1 cellular context compared by ENCODE assay signal in genomic region chr20:57435498-57436222, GRCh38.
TF ChIP-seq lines count a peak whose summit lies in the region.

No MANE protein-coding gene starts in this region.

TF ChIP-seq in HepG2, 621 proteins besides CTCF, POLR2A, EP300 and RAD21 (continued from another document and continues in another):
- TF ChIP-seq, protein P1, sequence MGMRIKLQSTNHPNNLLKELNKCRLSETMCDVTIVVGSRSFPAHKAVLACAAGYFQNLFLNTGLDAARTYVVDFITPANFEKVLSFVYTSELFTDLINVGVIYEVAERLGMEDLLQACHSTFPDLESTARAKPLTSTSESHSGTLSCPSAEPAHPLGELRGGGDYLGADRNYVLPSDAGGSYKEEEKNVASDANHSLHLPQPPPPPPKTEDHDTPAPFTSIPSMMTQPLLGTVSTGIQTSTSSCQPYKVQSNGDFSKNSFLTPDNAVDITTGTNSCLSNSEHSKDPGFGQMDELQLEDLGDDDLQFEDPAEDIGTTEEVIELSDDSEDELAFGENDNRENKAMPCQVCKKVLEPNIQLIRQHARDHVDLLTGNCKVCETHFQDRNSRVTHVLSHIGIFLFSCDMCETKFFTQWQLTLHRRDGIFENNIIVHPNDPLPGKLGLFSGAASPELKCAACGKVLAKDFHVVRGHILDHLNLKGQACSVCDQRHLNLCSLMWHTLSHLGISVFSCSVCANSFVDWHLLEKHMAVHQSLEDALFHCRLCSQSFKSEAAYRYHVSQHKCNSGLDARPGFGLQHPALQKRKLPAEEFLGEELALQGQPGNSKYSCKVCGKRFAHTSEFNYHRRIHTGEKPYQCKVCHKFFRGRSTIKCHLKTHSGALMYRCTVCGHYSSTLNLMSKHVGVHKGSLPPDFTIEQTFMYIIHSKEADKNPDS (CRISPR knock-in tag; IDR thresholded peaks at IDR 0.05) = no peak
- TF ChIP-seq THAP11 (CRISPR knock-in tag; IDR thresholded peaks at IDR 0.05) = peak; percentile 59; the same call in 1 of the 2 replicates
- TF ChIP-seq RBM22 (optimal IDR thresholded peaks at IDR 0.05; ENCODE audit: low read length) = no peak
- TF ChIP-seq, protein P2, sequence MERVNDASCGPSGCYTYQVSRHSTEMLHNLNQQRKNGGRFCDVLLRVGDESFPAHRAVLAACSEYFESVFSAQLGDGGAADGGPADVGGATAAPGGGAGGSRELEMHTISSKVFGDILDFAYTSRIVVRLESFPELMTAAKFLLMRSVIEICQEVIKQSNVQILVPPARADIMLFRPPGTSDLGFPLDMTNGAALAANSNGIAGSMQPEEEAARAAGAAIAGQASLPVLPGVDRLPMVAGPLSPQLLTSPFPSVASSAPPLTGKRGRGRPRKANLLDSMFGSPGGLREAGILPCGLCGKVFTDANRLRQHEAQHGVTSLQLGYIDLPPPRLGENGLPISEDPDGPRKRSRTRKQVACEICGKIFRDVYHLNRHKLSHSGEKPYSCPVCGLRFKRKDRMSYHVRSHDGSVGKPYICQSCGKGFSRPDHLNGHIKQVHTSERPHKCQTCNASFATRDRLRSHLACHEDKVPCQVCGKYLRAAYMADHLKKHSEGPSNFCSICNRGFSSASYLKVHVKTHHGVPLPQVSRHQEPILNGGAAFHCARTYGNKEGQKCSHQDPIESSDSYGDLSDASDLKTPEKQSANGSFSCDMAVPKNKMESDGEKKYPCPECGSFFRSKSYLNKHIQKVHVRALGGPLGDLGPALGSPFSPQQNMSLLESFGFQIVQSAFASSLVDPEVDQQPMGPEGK (CRISPR knock-in tag; IDR thresholded peaks at IDR 0.05) = peak; percentile 69
- TF ChIP-seq HIVEP1 (CRISPR knock-in tag; IDR thresholded peaks at IDR 0.05) = no peak
- TF ChIP-seq, protein P3, sequence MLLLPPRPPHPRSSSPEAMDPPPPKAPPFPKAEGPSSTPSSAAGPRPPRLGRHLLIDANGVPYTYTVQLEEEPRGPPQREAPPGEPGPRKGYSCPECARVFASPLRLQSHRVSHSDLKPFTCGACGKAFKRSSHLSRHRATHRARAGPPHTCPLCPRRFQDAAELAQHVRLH (CRISPR knock-in tag; IDR thresholded peaks at IDR 0.05; ENCODE audit: borderline replicate concordance, low read depth) = peak; percentile 31; the same call in 1 of the 2 replicates
- TF ChIP-seq POGK (CRISPR knock-in tag; conservative IDR thresholded peaks at IDR 0.05) = 0 out of 2 replicates have a peak, but pooled peaks have one; percentile 40
- TF ChIP-seq PRPF4 (IDR thresholded peaks at IDR 0.05; ENCODE audit: low read depth, low read length, poor library complexity, severe bottlenecking) = no peak
- TF ChIP-seq SP1 (IDR thresholded peaks at IDR 0.05) = no peak
- TF ChIP-seq SP1 (CRISPR knock-in tag; IDR thresholded peaks at IDR 0.05) = no peak; the same call in 1 of the 2 replicates
- TF ChIP-seq ZNF674 (CRISPR knock-in tag; IDR thresholded peaks at IDR 0.05; ENCODE audit: low read depth) = no peak
- peak; percentile 27; the same call in 1 of the 2 replicates for TF ChIP-seq ZBTB4 (CRISPR knock-in tag; IDR thresholded peaks at IDR 0.05; ENCODE audit: borderline replicate concordance)
- peak; percentile 41; the same call in 1 of the 2 replicates for TF ChIP-seq FOXP4 (CRISPR knock-in tag; IDR thresholded peaks at IDR 0.05)
- no peak for TF ChIP-seq ZNF232 (CRISPR knock-in tag; IDR thresholded peaks at IDR 0.05; ENCODE audit: borderline replicate concordance)
- TF ChIP-seq ZNF260 (CRISPR knock-in tag; IDR thresholded peaks at IDR 0.05; ENCODE audit: borderline replicate concordance, low read depth) = no peak
- no peak for TF ChIP-seq TAF15 (IDR thresholded peaks at IDR 0.05; ENCODE audit: low read depth, low read length, poor library complexity, severe bottlenecking)
- no peak; the same call in 1 of the 2 replicates for TF ChIP-seq KLF11 (CRISPR knock-in tag; IDR thresholded peaks at IDR 0.05)
- TF ChIP-seq MED1 (CRISPR knock-in tag; IDR thresholded peaks at IDR 0.05) = peak; percentile 54; the same call in 1 of the 2 replicates
- no peak for TF ChIP-seq NFE2 (CRISPR knock-in tag; IDR thresholded peaks at IDR 0.05)
- no peak for TF ChIP-seq SRSF4 (IDR thresholded peaks at IDR 0.05; ENCODE audit: low read depth, low read length, poor library complexity, severe bottlenecking)
- TF ChIP-seq AKAP8 (CRISPR knock-in tag; IDR thresholded peaks at IDR 0.05) = no peak
- TF ChIP-seq ZNF124 (CRISPR knock-in tag; IDR thresholded peaks at IDR 0.05) = peak; percentile 69; the same call in 1 of the 2 replicates
- TF ChIP-seq ZNF564 (CRISPR knock-in tag; IDR thresholded peaks at IDR 0.05) = no peak
- TF ChIP-seq PREB (CRISPR knock-in tag; IDR thresholded peaks at IDR 0.05) = no peak
- TF ChIP-seq, protein P4, sequence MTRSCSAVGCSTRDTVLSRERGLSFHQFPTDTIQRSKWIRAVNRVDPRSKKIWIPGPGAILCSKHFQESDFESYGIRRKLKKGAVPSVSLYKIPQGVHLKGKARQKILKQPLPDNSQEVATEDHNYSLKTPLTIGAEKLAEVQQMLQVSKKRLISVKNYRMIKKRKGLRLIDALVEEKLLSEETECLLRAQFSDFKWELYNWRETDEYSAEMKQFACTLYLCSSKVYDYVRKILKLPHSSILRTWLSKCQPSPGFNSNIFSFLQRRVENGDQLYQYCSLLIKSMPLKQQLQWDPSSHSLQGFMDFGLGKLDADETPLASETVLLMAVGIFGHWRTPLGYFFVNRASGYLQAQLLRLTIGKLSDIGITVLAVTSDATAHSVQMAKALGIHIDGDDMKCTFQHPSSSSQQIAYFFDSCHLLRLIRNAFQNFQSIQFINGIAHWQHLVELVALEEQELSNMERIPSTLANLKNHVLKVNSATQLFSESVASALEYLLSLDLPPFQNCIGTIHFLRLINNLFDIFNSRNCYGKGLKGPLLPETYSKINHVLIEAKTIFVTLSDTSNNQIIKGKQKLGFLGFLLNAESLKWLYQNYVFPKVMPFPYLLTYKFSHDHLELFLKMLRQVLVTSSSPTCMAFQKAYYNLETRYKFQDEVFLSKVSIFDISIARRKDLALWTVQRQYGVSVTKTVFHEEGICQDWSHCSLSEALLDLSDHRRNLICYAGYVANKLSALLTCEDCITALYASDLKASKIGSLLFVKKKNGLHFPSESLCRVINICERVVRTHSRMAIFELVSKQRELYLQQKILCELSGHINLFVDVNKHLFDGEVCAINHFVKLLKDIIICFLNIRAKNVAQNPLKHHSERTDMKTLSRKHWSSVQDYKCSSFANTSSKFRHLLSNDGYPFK (CRISPR knock-in tag; IDR thresholded peaks at IDR 0.05; ENCODE audit: borderline replicate concordance) = no peak; the same call in 1 of the 2 replicates
- TF ChIP-seq ARID3A (IDR thresholded peaks at IDR 0.05; ENCODE audit: low read depth, low read length) = 0 out of 2 replicates have a peak, but pooled peaks have one; percentile 32
- TF ChIP-seq, protein P5, sequence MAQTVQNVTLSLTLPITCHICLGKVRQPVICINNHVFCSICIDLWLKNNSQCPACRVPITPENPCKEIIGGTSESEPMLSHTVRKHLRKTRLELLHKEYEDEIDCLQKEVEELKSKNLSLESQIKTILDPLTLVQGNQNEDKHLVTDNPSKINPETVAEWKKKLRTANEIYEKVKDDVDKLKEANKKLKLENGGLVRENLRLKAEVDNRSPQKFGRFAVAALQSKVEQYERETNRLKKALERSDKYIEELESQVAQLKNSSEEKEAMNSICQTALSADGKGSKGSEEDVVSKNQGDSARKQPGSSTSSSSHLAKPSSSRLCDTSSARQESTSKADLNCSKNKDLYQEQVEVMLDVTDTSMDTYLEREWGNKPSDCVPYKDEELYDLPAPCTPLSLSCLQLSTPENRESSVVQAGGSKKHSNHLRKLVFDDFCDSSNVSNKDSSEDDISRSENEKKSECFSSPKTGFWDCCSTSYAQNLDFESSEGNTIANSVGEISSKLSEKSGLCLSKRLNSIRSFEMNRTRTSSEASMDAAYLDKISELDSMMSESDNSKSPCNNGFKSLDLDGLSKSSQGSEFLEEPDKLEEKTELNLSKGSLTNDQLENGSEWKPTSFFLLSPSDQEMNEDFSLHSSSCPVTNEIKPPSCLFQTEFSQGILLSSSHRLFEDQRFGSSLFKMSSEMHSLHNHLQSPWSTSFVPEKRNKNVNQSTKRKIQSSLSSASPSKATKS (CRISPR knock-in tag; IDR thresholded peaks at IDR 0.05) = no peak
- no peak for TF ChIP-seq BATF2 (CRISPR knock-in tag; IDR thresholded peaks at IDR 0.05)
